ENCODE assay signal across 24 cellular contexts in the genomic region with DNA sequence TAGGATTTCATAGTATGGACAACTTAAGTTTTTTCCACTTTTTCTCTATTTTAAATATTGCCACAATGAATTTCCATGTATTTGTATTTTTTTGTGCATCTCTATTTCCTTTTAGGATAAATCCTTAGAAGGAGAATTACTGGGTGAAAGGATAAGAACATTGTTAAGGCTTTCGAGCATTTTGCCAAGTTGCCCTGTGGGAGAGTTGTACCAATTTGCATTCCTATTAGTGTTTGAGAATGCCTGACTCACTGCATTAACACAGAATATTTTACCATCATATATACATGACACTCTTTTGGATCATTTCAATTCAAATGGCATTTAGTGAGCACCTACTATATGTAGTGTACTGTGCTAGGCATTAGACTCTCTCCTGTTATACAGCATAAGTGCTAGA. TPM values are rescaled to one million over a fixed set of nuclear protein-coding genes. Genes with fewer than 3 reads are reported as not detected.
DNase-seq lines count a peak whose midpoint lies in the region; ATAC-seq and TF ChIP-seq lines count a peak whose summit lies in the region.
"Had no signal": no experiment of that assay in that cellular context is flagged by ENCODE, and none has a peak within 500 bp of the region (broad histone marks: within the 10 kb centered on the region; RNA-seq: fewer than 3 reads in every experiment).

No MANE protein-coding gene starts in this region.

- intact Hi-C loops in PC-3 (cut with micrococcal nuclease), result no loop called here
- intact Hi-C loops in esophagus squamous epithelium (cut with DNase I), result no loop called here

- in situ Hi-C loops in GM23248 (cut with MboI), result no loop called here

- H2AFZ ChIP-seq in GM23248, result no peak overlapping the region
- H2AFZ ChIP-seq in PC-3 (ENCODE audit: low read length), result no peak overlapping the region
- no peak overlapping the region for H2AFZ ChIP-seq in osteoblast (ENCODE audit: low read length)

- no peaks in the 10 kb centered on the region for H3K9me3 ChIP-seq in GM23248 (ENCODE audit: low read depth)
- no peaks in the 10 kb centered on the region for H3K9me3 ChIP-seq in PC-3 (ENCODE audit: low read length)
- H3K9me3 ChIP-seq in osteoblast (ENCODE audit: low read depth, low read length), result no peaks in the 10 kb centered on the region
- H3K9me3 ChIP-seq in esophagus squamous epithelium, result no peaks in the 10 kb centered on the region
- H3K9me3 ChIP-seq: esophagus muscularis mucosa, upper lobe of left lung had no signal

- 0 out of 2 replicates have a peak, but pooled peaks have one; percentile 14 for ATAC-seq in PC-3
- ATAC-seq in GM18861 (IDR thresholded peaks at IDR 0.05; ENCODE audit: unreplicated experiment), result no peak
- ATAC-seq: CD8-positive, alpha-beta T cell; effector memory CD8-positive, alpha-beta T cell; HepG2 had no signal

- TF ChIP-seq POLR2A in esophagus squamous epithelium (IDR thresholded peaks at IDR 0.05), result no peak

- H3K36me3 ChIP-seq in GM23248 (ENCODE audit: low read depth) (no peaks in the 10 kb centered on the region), PC-3 (ENCODE audit: low read depth, low read length) (no peaks in the 10 kb centered on the region), osteoblast (ENCODE audit: insufficient read depth, low read length) (no peaks in the 10 kb centered on the region), esophagus squamous epithelium (no peaks in the 10 kb centered on the region)
- H3K36me3 ChIP-seq: brain microvascular endothelial cell, esophagus muscularis mucosa, upper lobe of left lung had no signal

- H3K9ac ChIP-seq in GM23248, result no peak overlapping the region
- no peak overlapping the region for H3K9ac ChIP-seq in PC-3 (ENCODE audit: low read length)

- no peaks in the 10 kb centered on the region for H3K27me3 ChIP-seq in GM23248 (replicated peaks; ENCODE audit: insufficient read depth)
- no peaks in the 10 kb centered on the region for H3K27me3 ChIP-seq in PC-3 (ENCODE audit: low read length)
- no peaks in the 10 kb centered on the region for H3K27me3 ChIP-seq in osteoblast (ENCODE audit: insufficient read depth, low read length)
- no peaks in the 10 kb centered on the region for H3K27me3 ChIP-seq in esophagus squamous epithelium
- H3K27me3 ChIP-seq: brain microvascular endothelial cell, upper lobe of left lung had no signal

- H3K79me2 ChIP-seq in GM23248 (ENCODE audit: insufficient read depth) (no peaks in the 10 kb centered on the region), PC-3 (ENCODE audit: low read length) (no peaks in the 10 kb centered on the region), osteoblast (ENCODE audit: insufficient read depth, low read length) (no peaks in the 10 kb centered on the region)

- BruUV-seq in PC-3 (replicated peaks; lab: Mats Ljungman, UMichigan), result no TSS peak

- peaks cover 34% of the 10 kb centered on the region for H3F3A ChIP-seq in GM23248 (ENCODE audit: insufficient read depth)
- no peaks in the 10 kb centered on the region for H3F3A ChIP-seq in PC-3 (ENCODE audit: low read length, unreplicated experiment)

- peak overlapping the region; percentile 55 for H3K27ac ChIP-seq in GM23248
- H3K27ac ChIP-seq in PC-3 (ENCODE audit: low read length), result no peak overlapping the region
- H3K27ac ChIP-seq in osteoblast (ENCODE audit: low read depth, low read length), result no peak overlapping the region
- no peak overlapping the region for H3K27ac ChIP-seq in esophagus squamous epithelium
- H3K27ac ChIP-seq: brain microvascular endothelial cell, esophagus muscularis mucosa, upper lobe of left lung had no signal

- WGBS in GM23248 (ENCODE audit: low coverage in 1 of 2, low lambda C conversion rate in 2 of 2, missing lambda C conversion rate in 2 of 2), 2 experiments, result 13 to 18% methylated on average over 1 of the region's 1 CpG
- 24 to 57% methylated on average over 1 of the region's 1 CpG for WGBS in esophagus squamous epithelium, 2 donors

- peak; percentile 71 for DNase-seq in GM23248
- peak; percentile 33 for DNase-seq in PC-3
- DNase-seq in choroid plexus epithelial cell (ENCODE audit: low read depth), result peak; percentile 35
- DNase-seq in osteoblast (ENCODE audit: insufficient read length, low spot score, missing footprints), result no peak
- DNase-seq in esophagus squamous epithelium (lab: John Stamatoyannopoulos, UW), result no peak
- no peak for DNase-seq in effector CD8-positive, alpha-beta T cell (lab: John Stamatoyannopoulos, UW)
- DNase-seq in stimulated activated CD4-positive, alpha-beta T cell treated with anti-CD3 and anti-CD28 coated beads, Interleukin-4, amount 100 ng/mL, for 1 hour, result no peak
- DNase-seq: activated B cell treated with CpG ODN at 0.5 μM for 24 hours; activated CD4-positive, alpha-beta memory T cell treated with anti-CD3 and anti-CD28 coated beads, Interleukin-2, amount 10 ng/mL, durations not matched to agents 7 days and 5 days; activated naive CD8-positive, alpha-beta T cell treated with anti-CD3 and anti-CD28 coated beads, Interleukin-2, amount 10 ng/mL, durations not matched to agents 7 days and 5 days; brain microvascular endothelial cell; CD8-positive, alpha-beta T cell; effector memory CD8-positive, alpha-beta T cell; H7; head of caudate nucleus; NCI-H1417 treated with DMSO at 0.1 percent for 48 hours; NCI-H2107; NCI-H446 treated with DMSO at 0.1 percent for 48 hours; Right ventricle myocardium superior; T-helper 9 cell; upper lobe of left lung had no signal

- H4K20me1 ChIP-seq in GM23248 (ENCODE audit: insufficient read depth), result no peaks in the 10 kb centered on the region
- no peaks in the 10 kb centered on the region for H4K20me1 ChIP-seq in PC-3 (ENCODE audit: low read length)
- no peaks in the 10 kb centered on the region for H4K20me1 ChIP-seq in osteoblast (ENCODE audit: insufficient read depth, low read length)

- no peak overlapping the region for H3K4me2 ChIP-seq in GM23248 (ENCODE audit: unreplicated experiment)
- 0 out of 2 replicates have a peak overlapping the region, but pooled peaks have one; percentile 3 for H3K4me2 ChIP-seq in PC-3 (ENCODE audit: low read length)
- H3K4me2 ChIP-seq in osteoblast (ENCODE audit: insufficient read depth, low read length), result peak overlapping the region; percentile 20

- POLR2A ChIA-PET in PC-3 (lab: Charles Lee; ENCODE audit: unreplicated experiment), result interaction anchor here (0.9 kb wide), 1 partner anchor 87 kb away, joined by 11 read pairs; no protein-coding TSS in a partner anchor

- TF ChIP-seq CTCF in PC-3 (conservative IDR thresholded peaks at IDR 0.05; ENCODE audit: low read depth, low read length), result no peak
- TF ChIP-seq CTCF in choroid plexus epithelial cell (conservative IDR thresholded peaks at IDR 0.05; ENCODE audit: low read depth, low read length), result no peak
- TF ChIP-seq CTCF in osteoblast (IDR thresholded peaks at IDR 0.05; ENCODE audit: extremely low read depth, low read depth, low read length), result no peak
- TF ChIP-seq CTCF in esophagus squamous epithelium (IDR thresholded peaks at IDR 0.05), result no peak

- H3K4me1 ChIP-seq in GM23248 (ENCODE audit: insufficient read depth) (peaks cover 37% of the 10 kb centered on the region), PC-3 (ENCODE audit: insufficient read depth, low read length) (peaks cover 35% of the 10 kb centered on the region), osteoblast (ENCODE audit: insufficient read depth, low read length) (peaks cover 37% of the 10 kb centered on the region), esophagus squamous epithelium (peaks cover 0 to 3% (median 0%) of the 10 kb centered on the region in 3 donors)
- H3K4me1 ChIP-seq: upper lobe of left lung had no signal

- no peak overlapping the region for H3K4me3 ChIP-seq in GM23248
- no peak overlapping the region for H3K4me3 ChIP-seq in PC-3 (ENCODE audit: low read length)
- H3K4me3 ChIP-seq in choroid plexus epithelial cell (ENCODE audit: low read depth, low read length), result no peak overlapping the region
- H3K4me3 ChIP-seq in osteoblast (ENCODE audit: insufficient read depth, low read length), result no peak overlapping the region
- H3K4me3 ChIP-seq in esophagus squamous epithelium, result no peak overlapping the region
- H3K4me3 ChIP-seq: esophagus muscularis mucosa, upper lobe of left lung had no signal

- CTCF ChIA-PET in PC-3 (lab: Charles Lee), result no interaction called here

- H3K9me2 ChIP-seq in GM23248 (ENCODE audit: insufficient read depth) (no peaks in the 10 kb centered on the region), PC-3 (replicated peaks; ENCODE audit: low read length) (no peaks in the 10 kb centered on the region)

RNA-seq across cellular contexts. Expression of gene PLAC1, which starts 57.0 kb away (rescaled TPM):
- total RNA-seq in GM23248 (2014; rRNA removed; shearing (Covaris generic)), result 0.63 TPM in 1 of 2 replicates, not detected in the other
- not detected in 2 replicates for polyA plus RNA-seq in GM23248 (2016; fragmentation: Nextera tagmentation; extraction: Ambion mirVana)
- 1.8 and 2.6 TPM in 2 replicates for total RNA-seq in PC-3 (2014; rRNA removed)
- not detected in 2 replicates for total RNA-seq in osteoblast
- total RNA-seq in esophagus squamous epithelium, result under 1 TPM in 1 of 4 donors, not detected in 3; 0.38 TPM
- total RNA-seq: activated B cell treated with CpG ODN at 0.5 μM for 24 hours; activated CD4-positive, alpha-beta memory T cell treated with anti-CD3 and anti-CD28 coated beads, Interleukin-2, amount 10 ng/mL, durations not matched to agents 7 days and 5 days; activated naive CD8-positive, alpha-beta T cell treated with anti-CD3 and anti-CD28 coated beads, Interleukin-2, amount 10 ng/mL, durations not matched to agents 7 days and 5 days; CD8-positive, alpha-beta T cell; esophagus muscularis mucosa; Right ventricle myocardium superior; upper lobe of left lung had no signal

Comparison
In these comparisons a context has a peak if more than half of its experiments do, and no peak if none do; other contexts are left out.
1. DNase-seq: peak in GM23248 (single experiment), PC-3 (single experiment) and choroid plexus epithelial cell (single experiment); none in osteoblast (single experiment), esophagus squamous epithelium (single experiment), effector CD8-positive, alpha-beta T cell (single experiment) and stimulated activated CD4-positive, alpha-beta T cell treated with anti-CD3 and anti-CD28 coated beads, Interleukin-4, amount 100 ng/mL, for 1 hour (single experiment).